Comparison of ENCODE assay signal across 23 cellular contexts in the genomic region with DNA sequence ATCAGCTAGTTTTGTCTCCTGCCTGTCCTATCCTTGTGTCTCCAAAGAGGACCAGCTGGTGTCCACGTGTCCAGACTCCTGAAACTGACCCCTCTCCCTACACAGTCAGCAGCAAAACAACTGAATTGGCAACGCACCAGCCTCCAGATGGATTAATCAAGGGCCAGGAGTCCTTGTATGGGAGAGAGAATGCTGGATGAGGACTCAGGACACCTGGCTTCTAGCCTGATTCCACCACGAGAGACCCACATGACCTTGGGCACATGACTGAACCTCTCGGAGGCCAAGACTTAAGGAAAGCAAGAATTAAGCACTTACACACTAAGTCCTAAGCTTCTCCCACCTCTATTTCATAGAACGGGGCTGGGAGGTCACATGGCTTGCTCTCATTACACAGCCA.
A peak's percentile ranks its signal among the peaks of the same experiment; 100 is the strongest.
DNase-seq lines count a peak whose midpoint lies in the region; ATAC-seq and TF ChIP-seq lines count a peak whose summit lies in the region.
"Had no signal": no experiment of that assay in that cellular context is flagged by ENCODE, and none has a peak within 500 bp of the region (broad histone marks: within the 10 kb centered on the region; RNA-seq: fewer than 3 reads in every experiment).

No MANE protein-coding gene starts in this region.

- ATAC-seq in psoas muscle (peak in 3 of 4 donors; percentile 34 to 71 (median 44)), HG03135 (IDR thresholded peaks at IDR 0.05; ENCODE audit: unreplicated experiment) (no peak)
- ATAC-seq: effector memory CD8-positive, alpha-beta T cell; GM12878; right lobe of liver had no signal

- DNase-seq in DMS 273 (lab: John Stamatoyannopoulos, UW; ENCODE audit: unreplicated experiment) (peak; percentile 83), NCI-H524 treated with DMSO at 0.1 percent for 48 hours (lab: John Stamatoyannopoulos, UW) (peak; percentile 73), fibroblast of peridontal ligament (ENCODE audit: extremely low read depth) (peak; percentile 9), psoas muscle (peak; percentile 30 to 80), foreskin melanocyte (no peak), HUDEP-2 (lab: John Stamatoyannopoulos, UW; ENCODE audit: unreplicated experiment in 76 of 76) (no peak)
- no peak for DNase-seq in stimulated activated CD4-positive, alpha-beta T cell treated with anti-CD3 and anti-CD28 coated beads, Interleukin-12 subunit alpha, Interleukin-12 subunit beta, amount 100 ng/mL, for 4 hours
- DNase-seq: activated naive CD4-positive, alpha-beta T cell treated with anti-CD3 and anti-CD28 coated beads, Interleukin-2, amount 50 U/mL, for 16 hours; activated T-cell treated with anti-CD3 and anti-CD28 coated beads, Interleukin-2, amount 50 U/mL, for 48 hours; CD4-positive, CD25-positive, alpha-beta regulatory T cell; effector memory CD8-positive, alpha-beta T cell; H9; immature natural killer cell; MV-4-11; NCI-H187; NCI-H226; right lobe of liver; T1000 had no signal

- no peak overlapping the region for H3K4me3 ChIP-seq in psoas muscle
- H3K4me3 ChIP-seq: ascending aorta, GM12878, right lobe of liver had no signal

- peaks cover 0 to 2% (median 0%) of the 10 kb centered on the region in 3 donors for H3K27me3 ChIP-seq in psoas muscle (ENCODE audit: insufficient read depth in 3 of 3, low read length in 2 of 3)
- H3K27me3 ChIP-seq: ascending aorta, right lobe of liver had no signal

- WGBS in psoas muscle, 3 donors, result 8 to 15% (median 12%) methylated on average over 5 of the region's 5 CpGs

- TF ChIP-seq CTCF in psoas muscle (IDR thresholded peaks at IDR 0.05), result no peak

- no peaks in the 10 kb centered on the region for H3K36me3 ChIP-seq in psoas muscle (ENCODE audit: insufficient read depth in 1 of 2, low read depth in 1 of 2)
- H3K36me3 ChIP-seq: ascending aorta, right lobe of liver had no signal

- no peaks in the 10 kb centered on the region for H3K4me1 ChIP-seq in psoas muscle
- H3K4me1 ChIP-seq: right lobe of liver had no signal

- intact Hi-C loops in psoas muscle (cut with DNase I), result no loop called here

- H3K9me3 ChIP-seq in psoas muscle, result no peaks in the 10 kb centered on the region
- H3K9me3 ChIP-seq: ascending aorta, right lobe of liver had no signal

- H3K27ac ChIP-seq in psoas muscle, result no peak overlapping the region
- H3K27ac ChIP-seq: ascending aorta, KMS-11, right lobe of liver, RWPE1 had no signal

Comparison
In these comparisons a context has a peak if more than half of its experiments do, and no peak if none do; other contexts are left out.
1. DNase-seq: peak in DMS 273 (single experiment), NCI-H524 treated with DMSO at 0.1 percent for 48 hours (single experiment), fibroblast of peridontal ligament (single experiment) and psoas muscle (2 of 2); none in stimulated activated CD4-positive, alpha-beta T cell treated with anti-CD3 and anti-CD28 coated beads, Interleukin-12 subunit alpha, Interleukin-12 subunit beta, amount 100 ng/mL, for 4 hours (single experiment), foreskin melanocyte (single experiment) and HUDEP-2 (0 of 76).